Comparison of ENCODE assay signal across 17 cellular contexts in the genomic region with DNA sequence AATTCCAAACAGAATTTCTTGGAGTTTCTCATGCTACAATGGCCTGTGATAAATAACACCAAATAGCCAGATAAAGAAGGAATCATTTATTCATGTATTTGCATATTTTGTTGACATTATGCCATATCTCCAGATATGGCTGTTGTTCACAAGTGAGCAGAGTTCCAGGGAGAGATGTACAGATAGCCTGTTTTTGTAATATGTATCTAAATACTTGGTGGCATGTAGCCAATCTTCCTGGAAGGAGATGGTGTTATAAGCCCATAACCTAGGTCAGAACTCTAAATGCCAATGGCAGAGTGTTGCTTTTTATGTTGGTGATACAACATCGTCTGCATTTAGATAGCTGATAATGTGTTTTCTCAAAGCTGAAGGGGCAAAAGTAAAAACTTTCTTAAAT.
"Had no signal": no experiment of that assay in that cellular context is flagged by ENCODE, and none has a peak within 500 bp of the region (broad histone marks: within the 10 kb centered on the region; RNA-seq: fewer than 3 reads in every experiment).

No MANE protein-coding gene starts in this region.

- ATAC-seq: left colon, natural killer cell had no signal

- DNase-seq: activated CD4-positive, alpha-beta T cell treated with anti-CD3 and anti-CD28 coated beads, Interleukin-2, amount 10 ng/mL, durations not matched to agents 7 days and 5 days; activated CD8-positive, alpha-beta memory T cell treated with anti-CD3 and anti-CD28 coated beads, Interleukin-2, amount 50 U/mL, for 48 hours; activated gamma-delta T cell treated with Interleukin-2 at 50 U/mL for 16 hours; cortex of kidney; effector CD4-positive, alpha-beta T cell; esophagus squamous epithelium; foreskin fibroblast; natural killer cell; stimulated activated CD4-positive, alpha-beta T cell treated with anti-CD3 and anti-CD28 coated beads, Interleukin-4, amount 100 ng/mL, for 24 hours; stimulated activated naive CD4-positive, alpha-beta T cell had no signal

- H3K4me1 Mint-ChIP-seq: activated CD4-positive, alpha-beta T cell treated with anti-CD3 and anti-CD28 coated beads, Interleukin-2, amount 10 ng/mL, durations not matched to agents 7 days and 5 days; natural killer cell had no signal

- H3K4me3 Mint-ChIP-seq: activated CD4-positive, alpha-beta T cell treated with anti-CD3 and anti-CD28 coated beads, Interleukin-2, amount 10 ng/mL, durations not matched to agents 7 days and 5 days; activated naive CD8-positive, alpha-beta T cell; brain; natural killer cell had no signal

- H3K36me3 Mint-ChIP-seq: activated naive CD8-positive, alpha-beta T cell; brain; natural killer cell had no signal

- H3K27me3 Mint-ChIP-seq: activated CD4-positive, alpha-beta T cell treated with anti-CD3 and anti-CD28 coated beads, Interleukin-2, amount 10 ng/mL, durations not matched to agents 7 days and 5 days had no signal

- H3K27ac Mint-ChIP-seq: activated CD4-positive, alpha-beta T cell treated with anti-CD3 and anti-CD28 coated beads, Interleukin-2, amount 10 ng/mL, durations not matched to agents 7 days and 5 days; activated naive CD8-positive, alpha-beta T cell; brain; natural killer cell had no signal

- H3K27me3 ChIP-seq: esophagus squamous epithelium, suprapubic skin, upper lobe of left lung had no signal

- H3K27ac ChIP-seq: esophagus squamous epithelium, neutrophil, skin epidermis, upper lobe of left lung had no signal

- H3K4me1 ChIP-seq: esophagus squamous epithelium, suprapubic skin had no signal

- H3K9me3 Mint-ChIP-seq: activated CD4-positive, alpha-beta T cell treated with anti-CD3 and anti-CD28 coated beads, Interleukin-2, amount 10 ng/mL, durations not matched to agents 7 days and 5 days; brain had no signal

- H3K9me3 ChIP-seq: esophagus squamous epithelium, neutrophil, suprapubic skin, upper lobe of left lung had no signal

- H3K36me3 ChIP-seq: esophagus squamous epithelium, neutrophil, suprapubic skin, upper lobe of left lung had no signal

- H3K4me3 ChIP-seq: esophagus squamous epithelium, skin epidermis, suprapubic skin, upper lobe of left lung had no signal
